ENCODE assay signal across 8 cellular contexts in the genomic region with DNA sequence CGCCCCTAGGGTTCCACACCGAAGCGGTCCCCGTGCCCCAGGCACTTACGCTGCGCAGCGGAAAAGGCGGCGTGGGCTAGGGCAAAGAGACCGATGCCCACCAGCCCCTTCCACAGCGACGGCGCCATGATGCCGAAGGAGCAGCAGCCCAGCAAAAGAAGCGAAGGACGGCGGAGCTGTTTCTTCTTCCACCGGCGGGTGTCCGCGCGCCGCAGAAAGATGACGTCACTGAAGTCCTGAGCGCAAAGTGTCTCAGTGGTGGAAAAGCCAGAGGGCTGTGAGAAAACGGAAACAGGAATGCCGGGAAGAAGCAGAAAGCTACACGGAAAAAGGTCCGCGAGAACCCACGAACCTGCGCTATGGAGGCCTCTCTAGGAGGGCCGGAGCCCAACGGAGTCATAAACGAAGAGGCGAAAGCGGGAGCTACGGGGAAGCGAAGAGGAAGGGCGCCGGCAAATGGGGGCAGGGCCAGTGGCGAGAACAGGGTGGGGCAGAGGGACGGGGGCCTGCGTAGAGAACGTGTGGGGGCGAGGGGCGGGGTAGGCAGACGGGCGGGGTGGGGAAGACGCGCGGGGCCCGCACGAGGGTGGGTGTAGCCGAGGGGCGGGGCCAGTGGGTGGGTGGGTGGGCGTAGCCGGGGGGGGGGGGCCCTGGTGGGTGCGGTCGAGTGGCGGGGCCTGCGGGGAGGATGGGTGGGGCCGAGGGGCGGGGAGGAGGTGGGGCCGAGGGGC. TPM values are rescaled to one million over a fixed set of nuclear protein-coding genes. Genes with fewer than 3 reads are reported as not detected.
A peak's percentile ranks its signal among the peaks of the same experiment; 100 is the strongest.
DNase-seq lines count a peak whose midpoint lies in the region; ATAC-seq and TF ChIP-seq lines count a peak whose summit lies in the region.

A gene (minus strand): TSS at position 441 of the 731 bp plus-strand sequence. CDS start 313 bp downstream, at position 128.

- H3K27ac ChIP-seq in PC-9 (peak within 1 kb of the TSS; percentile 93), mucosa of rectum (ENCODE audit: low read depth in 2 of 2, low read length in 2 of 2) (peak within 1 kb of the TSS; percentile 89 to 95)

- intact Hi-C loops in PC-9 (cut with micrococcal nuclease; ENCODE audit: unreplicated experiment): loop anchor here (10.0 kb wide), 1 partner anchor 161 kb away; no protein-coding TSS in a partner anchor

- H3K4me2 ChIP-seq in PC-9: peak within 1 kb of the TSS; percentile 99

- TF ChIP-seq POLR2A in erythroblast (IDR thresholded peaks at IDR 0.05; ENCODE audit: low read length): peak; percentile 63

- CTCF ChIA-PET in PC-9 (lab: Charles Lee): no interaction called here

- DNase-seq in DMS 273 (lab: John Stamatoyannopoulos, UW; ENCODE audit: unreplicated experiment): peak; percentile 95
- DNase-seq in Jurkat, Clone E6-1 (ENCODE audit: low read depth, low spot score): peak; percentile 76
- peak; percentile 77 to 84 for DNase-seq in PC-9
- DNase-seq in activated T-cell treated with anti-CD3 and anti-CD28 coated beads, Interleukin-2, amount 50 U/mL, for 1 hour: peak; percentile 80
- DNase-seq in erythroblast (lab: John Stamatoyannopoulos, UW): peak; percentile 88 to 89
- DNase-seq in stimulated activated CD8-positive, alpha-beta memory T cell treated with anti-CD3 and anti-CD28 coated beads, Interleukin-4, amount 100 ng/mL, for 4 hours (ENCODE audit: low read depth in 2 of 2, low spot score in 1 of 2): peak; percentile 46 to 65

- H3K9me3 ChIP-seq in PC-9 (ENCODE audit: insufficient read depth, low read depth) (no peaks in the 10 kb centered on the region), mucosa of rectum (ENCODE audit: control insufficient read depth in 2 of 2, low read length in 2 of 2) (no peaks in the 10 kb centered on the region)

- POLR2A ChIA-PET in PC-9 (lab: Charles Lee; ENCODE audit: unreplicated experiment): interaction anchor here (0.6 to 0.7 kb wide), 4 partner anchors 552 to 1019 kb away, joined by 3 to 7 read pairs (median 4); a partner anchor contains a TSS

- no TSS peak for BruUV-seq in PC-9 (replicated peaks; lab: Mats Ljungman, UMichigan)

- H2AFZ ChIP-seq in PC-9: peak within 1 kb of the TSS; percentile 98

- peak within 1 kb of the TSS; percentile 68 to 81 for H3K9ac ChIP-seq in mucosa of rectum (ENCODE audit: low read depth in 1 of 2, low read length in 2 of 2)

- peak within 1 kb of the TSS; percentile 81 for H3K4me3 ChIP-seq in Jurkat, Clone E6-1 (ENCODE audit: low read length)
- peak within 1 kb of the TSS; percentile 99 for H3K4me3 ChIP-seq in PC-9
- peak within 1 kb of the TSS; percentile 80 to 83 for H3K4me3 ChIP-seq in mucosa of rectum (ENCODE audit: low read length in 2 of 2)

- H3K9me2 ChIP-seq in PC-9 (ENCODE audit: insufficient read depth): no peaks in the 10 kb centered on the region

- H4K20me1 ChIP-seq in PC-9 (ENCODE audit: insufficient read depth): peaks cover 12% of the 10 kb centered on the region; the same call in 1 of the 2 replicates

- H3K36me3 ChIP-seq in PC-9 (ENCODE audit: low read depth): no peaks in the 10 kb centered on the region
- H3K36me3 ChIP-seq in mucosa of rectum (ENCODE audit: control insufficient read depth in 2 of 2, insufficient read depth in 2 of 2, low read length in 2 of 2): peaks cover 0 to under 1% of the 10 kb centered on the region in 2 donors

- peaks cover 28% of the 10 kb centered on the region for H3K4me1 ChIP-seq in PC-9 (replicated peaks; ENCODE audit: insufficient read depth)
- peaks cover 4 to 5% of the 10 kb centered on the region in 2 donors for H3K4me1 ChIP-seq in mucosa of rectum (ENCODE audit: control insufficient read depth in 2 of 2, insufficient read depth in 2 of 2, low read length in 2 of 2)

- no peak for TF ChIP-seq CTCF in PC-9 (conservative IDR thresholded peaks at IDR 0.05)

- peaks cover 38% of the 10 kb centered on the region for H3F3A ChIP-seq in PC-9 (ENCODE audit: insufficient read depth, low read depth)

- no peaks in the 10 kb centered on the region for H3K27me3 ChIP-seq in PC-9 (ENCODE audit: insufficient read depth, low read depth)
- no peaks in the 10 kb centered on the region for H3K27me3 ChIP-seq in mucosa of rectum (ENCODE audit: control insufficient read depth in 2 of 2, insufficient read depth in 2 of 2, low read length in 2 of 2)

- ATAC-seq in GM21576 (IDR thresholded peaks at IDR 0.05; ENCODE audit: unreplicated experiment): peak; percentile 80

- peaks cover 31% of the 10 kb centered on the region for H3K79me2 ChIP-seq in PC-9 (ENCODE audit: low read depth)

RNA-seq across cellular contexts. Expression of the gene that starts here (rescaled TPM):
- polyA plus RNA-seq in Jurkat, Clone E6-1 (2012; ENCODE audit: insufficient read depth, insufficient read length): 10.7 TPM
- total RNA-seq in PC-9 (2021): 23.7 and 26.2 TPM in 2 replicates

Comparison
In these comparisons a context has a peak if more than half of its experiments do, and no peak if none do; other contexts are left out.
1. Peak in every context shown above with its lines: DNase-seq, ATAC-seq, H3K4me3 ChIP-seq and H3K27ac ChIP-seq.